9 cellular contexts compared by ENCODE assay signal in genomic region chr10:35027567-35027966, GRCh38.
DNase-seq lines count a peak whose midpoint lies in the region; ATAC-seq and TF ChIP-seq lines count a peak whose summit lies in the region.
"Had no signal": no experiment of that assay in that cellular context is flagged by ENCODE, and none has a peak within 500 bp of the region (broad histone marks: within the 10 kb centered on the region; RNA-seq: fewer than 3 reads in every experiment).

No MANE protein-coding gene starts in this region.

- DNase-seq in NOMO-1 treated with DMSO at 0.1 percent for 48 hours (lab: John Stamatoyannopoulos, UW; ENCODE audit: unreplicated experiment) (peak; percentile 39), NOMO-1 treated with dmso at 0.1 percent for 144 hours (lab: John Stamatoyannopoulos, UW; ENCODE audit: unreplicated experiment) (no peak), RPMI7951 (ENCODE audit: low read depth) (peak; percentile 34), fibroblast of villous mesenchyme (ENCODE audit: low read depth) (peak; percentile 42), tibial nerve (ENCODE audit: low spot score in 2 of 2) (no peak), NCI-H748 treated with DMSO at 0.1 percent for 48 hours (lab: John Stamatoyannopoulos, UW) (no peak), putamen (ENCODE audit: low spot score) (no peak)
- DNase-seq: gastrocnemius medialis had no signal

- no peak for TF ChIP-seq EP300 in tibial nerve (IDR thresholded peaks at IDR 0.05)

- TF ChIP-seq POLR2A in tibial nerve (IDR thresholded peaks at IDR 0.05) = no peak

- peaks cover 0 to 56% (median 14%) of the 10 kb centered on the region in 3 donors for H3K36me3 ChIP-seq in tibial nerve

- H3K27ac ChIP-seq in tibial nerve = no peak overlapping the region
- H3K27ac ChIP-seq: gastrocnemius medialis had no signal

- no peaks in the 10 kb centered on the region for H3K9me3 ChIP-seq in tibial nerve
- H3K9me3 ChIP-seq: gastrocnemius medialis had no signal

- no peaks in the 10 kb centered on the region for H3K4me1 ChIP-seq in tibial nerve
- H3K4me1 ChIP-seq: gastrocnemius medialis had no signal

- ATAC-seq in HG02759 (IDR thresholded peaks at IDR 0.05; ENCODE audit: unreplicated experiment) = no peak
- ATAC-seq: gastrocnemius medialis had no signal

- no peaks in the 10 kb centered on the region for H3K27me3 ChIP-seq in tibial nerve
- H3K27me3 ChIP-seq: gastrocnemius medialis had no signal

- peak; percentile 38 for TF ChIP-seq CTCF in fibroblast of villous mesenchyme (IDR thresholded peaks at IDR 0.05; ENCODE audit: insufficient read depth, low read depth, low read length)
- peak; percentile 18 to 42 (median 31) for TF ChIP-seq CTCF in tibial nerve (IDR thresholded peaks at IDR 0.05)

- H3K4me3 ChIP-seq in fibroblast of villous mesenchyme (ENCODE audit: low read depth, low read length) (no peak overlapping the region), tibial nerve (no peak overlapping the region)
- H3K4me3 ChIP-seq: gastrocnemius medialis had no signal

Comparison
In these comparisons a context has a peak if more than half of its experiments do, and no peak if none do; other contexts are left out.
1. DNase-seq: peak in NOMO-1 treated with DMSO at 0.1 percent for 48 hours (single experiment), RPMI7951 (single experiment) and fibroblast of villous mesenchyme (single experiment); none in NOMO-1 treated with dmso at 0.1 percent for 144 hours (single experiment), tibial nerve (0 of 2), NCI-H748 treated with DMSO at 0.1 percent for 48 hours (single experiment) and putamen (single experiment).